1 cellular context compared by ENCODE assay signal in genomic region chr17:2025220-2025621, GRCh38.
A peak's percentile ranks its signal among the peaks of the same experiment; 100 is the strongest.
TF ChIP-seq lines count a peak whose summit lies in the region.

TSS of gene RTN4RL1 (minus strand) at chr17:2025334. CDS start at chr17:2024865, 469 bp downstream.

TF ChIP-seq in HEK293, 187 proteins besides CTCF, POLR2A, EP300 and RAD21 (continued from another document):
- TF ChIP-seq ZNF426 (tag by site-specific recombination; IDR thresholded peaks at IDR 0.05) (no peak), OVOL3 (tag by site-specific recombination; IDR thresholded peaks at IDR 0.05) (no peak), ZBTB1 (tag by site-specific recombination; IDR thresholded peaks at IDR 0.05) (no peak), ZNF24 (tag by site-specific recombination; IDR thresholded peaks at IDR 0.05) (no peak), ZSCAN5A (tag by site-specific recombination; IDR thresholded peaks at IDR 0.05) (no peak), KLF17 (tag by site-specific recombination; IDR thresholded peaks at IDR 0.05) (peak; percentile 70), GLIS2 (tag by site-specific recombination; IDR thresholded peaks at IDR 0.05) (peak; percentile 60; the same call in 1 of the 2 replicates), ZNF280D (tag by site-specific recombination; IDR thresholded peaks at IDR 0.05) (no peak), ZNF629 (tag by site-specific recombination; IDR thresholded peaks at IDR 0.05) (0 out of 2 replicates have a peak, but pooled peaks have one; percentile 35), KLF9 (tag by site-specific recombination; IDR thresholded peaks at IDR 0.05; ENCODE audit: low read depth) (peak; percentile 62), ZNF843 (tag by site-specific recombination; IDR thresholded peaks at IDR 0.05) (peak; percentile 39; the same call in 1 of the 2 replicates), WT1 (tag by site-specific recombination; IDR thresholded peaks at IDR 0.05) (peak; percentile 91), ZNF10 (tag by site-specific recombination; IDR thresholded peaks at IDR 0.05) (no peak), ZFHX2 (tag by site-specific recombination; conservative IDR thresholded peaks at IDR 0.05) (peak; percentile 88), ZNF398 (tag by site-specific recombination; IDR thresholded peaks at IDR 0.05) (peak; percentile 99), ZNF560 (tag by site-specific recombination; IDR thresholded peaks at IDR 0.05; ENCODE audit: borderline replicate concordance) (no peak), ZEB2 (tag by site-specific recombination; IDR thresholded peaks at IDR 0.05) (peak; percentile 58; the same call in 1 of the 2 replicates), PRDM4 (tag by site-specific recombination; IDR thresholded peaks at IDR 0.05) (peak; percentile 36; the same call in 1 of the 2 replicates), ZSCAN30 (tag by site-specific recombination; IDR thresholded peaks at IDR 0.05) (0 out of 2 replicates have a peak, but pooled peaks have one; percentile 10), GLIS1 (tag by site-specific recombination; IDR thresholded peaks at IDR 0.05) (no peak), MYNN (tag by site-specific recombination; IDR thresholded peaks at IDR 0.05; ENCODE audit: borderline replicate concordance) (no peak), KLF8 (tag by site-specific recombination; IDR thresholded peaks at IDR 0.05) (peak; percentile 75), ZNF335 (tag by site-specific recombination; conservative IDR thresholded peaks at IDR 0.05) (peak; percentile 71; the same call in 1 of the 2 replicates), PRDM6 (tag by site-specific recombination; IDR thresholded peaks at IDR 0.05) (no peak), ZBTB17 (tag by site-specific recombination; IDR thresholded peaks at IDR 0.05) (peak; percentile 86), ZNF585B (tag by site-specific recombination; IDR thresholded peaks at IDR 0.05) (no peak), ZBTB7A (tag by site-specific recombination; IDR thresholded peaks at IDR 0.05; ENCODE audit: low read depth) (no peak), ZBTB48 (tag by site-specific recombination; IDR thresholded peaks at IDR 0.05) (0 out of 2 replicates have a peak, but pooled peaks have one; percentile 12), SP2 (tag by site-specific recombination; IDR thresholded peaks at IDR 0.05) (peak; percentile 89), ZNF174 (tag by site-specific recombination; IDR thresholded peaks at IDR 0.05) (no peak), PATZ1 (tag by site-specific recombination; IDR thresholded peaks at IDR 0.05) (peak; percentile 59), EGR2 (tag by site-specific recombination; IDR thresholded peaks at IDR 0.05; ENCODE audit: low read depth) (peak; percentile 78), ZNF530 (tag by site-specific recombination; IDR thresholded peaks at IDR 0.05; ENCODE audit: low read depth) (no peak), SP3 (tag by site-specific recombination; IDR thresholded peaks at IDR 0.05) (peak; percentile 85), ZBTB8A (tag by site-specific recombination; IDR thresholded peaks at IDR 0.05) (peak; percentile 10; the same call in 1 of the 2 replicates), KLF16 (tag by site-specific recombination; IDR thresholded peaks at IDR 0.05) (peak; percentile 43; the same call in 1 of the 2 replicates), ZFP69B (tag by site-specific recombination; IDR thresholded peaks at IDR 0.05) (no peak), ZBTB26 (tag by site-specific recombination; optimal IDR thresholded peaks at IDR 0.05) (peak; percentile 68), PRDM1 (tag by site-specific recombination; IDR thresholded peaks at IDR 0.05) (peak; percentile 58; the same call in 1 of the 2 replicates), ZNF658 (tag by site-specific recombination; IDR thresholded peaks at IDR 0.05) (no peak), ZNF596 (tag by site-specific recombination; IDR thresholded peaks at IDR 0.05) (no peak), KLF1 (tag by site-specific recombination; IDR thresholded peaks at IDR 0.05) (0 out of 2 replicates have a peak, but pooled peaks have one; percentile 44), PRDM10 (tag by site-specific recombination; IDR thresholded peaks at IDR 0.05) (peak; percentile 43)
